ENCODE assay signal across 22 cellular contexts in genomic region chr3:150247456-150247855, GRCh38.
"Had no signal": no experiment of that assay in that cellular context is flagged by ENCODE, and none has a peak within 500 bp of the region (broad histone marks: within the 10 kb centered on the region; RNA-seq: fewer than 3 reads in every experiment).

No MANE protein-coding gene starts in this region.

- H3K4me3 Mint-ChIP-seq: activated CD8-positive, alpha-beta T cell treated with anti-CD3 and anti-CD28 coated beads, Interleukin-2, amount 10 ng/mL, durations not matched to agents 7 days and 5 days; activated naive CD8-positive, alpha-beta T cell treated with anti-CD3 and anti-CD28 coated beads, Interleukin-2, amount 50 U/mL, for 24 hours; activated T-helper 1 cell treated with anti-CD3 and anti-CD28 coated beads, Interleukin-12 subunit alpha, Interleukin-12 subunit beta, Interleukin-2, Interleukin-4 antibody, amounts not matched to agents 30 ng/mL and 10 ng/mL and 1 ng/mL, durations not matched to agents 14 hours and 24 hours and 36 hours; endodermal cell; neural crest cell; stimulated activated naive CD8-positive, alpha-beta T cell treated with anti-CD3 and anti-CD28 coated beads, Interleukin-15, Interleukin-2, amounts not matched to agents 100 ng/mL and 50 ng/mL, for 24 hours had no signal

- H3K9me3 ChIP-seq: heart right ventricle, prostate gland, right atrium auricular region, tibial artery had no signal

- DNase-seq: activated CD4-positive, alpha-beta T cell treated with anti-CD3 and anti-CD28 coated beads for 1 hour; activated CD4-positive, alpha-beta T cell treated with anti-CD3 and anti-CD28 coated beads, Interleukin-2, amount 50 U/mL, for 1 hour; activated CD8-positive, alpha-beta T cell treated with anti-CD3 and anti-CD28 coated beads, Interleukin-2, amount 10 ng/mL, durations not matched to agents 7 days and 5 days; activated gamma-delta T cell; activated naive CD4-positive, alpha-beta T cell treated with anti-CD3 and anti-CD28 coated beads, Interleukin-2, amount 50 U/mL, for 16 hours; activated naive CD8-positive, alpha-beta T cell treated with anti-CD3 and anti-CD28 coated beads, Interleukin-2, amount 50 U/mL, for 24 hours; cortex of kidney; endodermal cell; heart right ventricle; islet precursor cell; left cardiac atrium; stimulated activated CD4-positive, alpha-beta T cell treated with anti-CD3 and anti-CD28 coated beads, Interleukin-12 subunit alpha, Interleukin-12 subunit beta, amount 100 ng/mL, for 4 hours; substantia nigra; T-helper 9 cell; tibial artery had no signal

- H3K27ac ChIP-seq: cardiac muscle cell, epithelial cell of prostate, heart right ventricle, prostate gland, right atrium auricular region, tibial artery had no signal

- ATAC-seq: activated CD8-positive, alpha-beta T cell treated with anti-CD3 and anti-CD28 coated beads, Interleukin-2, amount 10 ng/mL, durations not matched to agents 7 days and 5 days; activated naive CD8-positive, alpha-beta T cell treated with anti-CD3 and anti-CD28 coated beads, Interleukin-2, amount 50 U/mL, for 24 hours; heart right ventricle; left cardiac atrium had no signal

- H3K27me3 ChIP-seq: cardiac muscle cell, heart right ventricle, right atrium auricular region, tibial artery had no signal

- H3K36me3 ChIP-seq: cardiac muscle cell, heart right ventricle, prostate gland, right atrium auricular region, tibial artery had no signal

- H3K4me1 ChIP-seq: prostate gland had no signal

- H3K9me3 Mint-ChIP-seq: activated naive CD8-positive, alpha-beta T cell treated with anti-CD3 and anti-CD28 coated beads, Interleukin-2, amount 50 U/mL, for 24 hours; activated T-helper 1 cell treated with anti-CD3 and anti-CD28 coated beads, Interleukin-12 subunit alpha, Interleukin-12 subunit beta, Interleukin-2, Interleukin-4 antibody, amounts not matched to agents 30 ng/mL and 10 ng/mL and 1 ng/mL, durations not matched to agents 14 hours and 24 hours and 36 hours; endodermal cell; stimulated activated naive CD8-positive, alpha-beta T cell treated with anti-CD3 and anti-CD28 coated beads, Interleukin-15, Interleukin-2, amounts not matched to agents 100 ng/mL and 50 ng/mL, for 24 hours had no signal

- H3K27ac Mint-ChIP-seq: activated CD8-positive, alpha-beta T cell treated with anti-CD3 and anti-CD28 coated beads, Interleukin-2, amount 10 ng/mL, durations not matched to agents 7 days and 5 days; activated naive CD8-positive, alpha-beta T cell treated with anti-CD3 and anti-CD28 coated beads, Interleukin-2, amount 50 U/mL, for 24 hours; activated T-helper 1 cell treated with anti-CD3 and anti-CD28 coated beads, Interleukin-12 subunit alpha, Interleukin-12 subunit beta, Interleukin-2, Interleukin-4 antibody, amounts not matched to agents 30 ng/mL and 10 ng/mL and 1 ng/mL, durations not matched to agents 14 hours and 24 hours and 36 hours; endodermal cell; stimulated activated naive CD8-positive, alpha-beta T cell treated with anti-CD3 and anti-CD28 coated beads, Interleukin-15, Interleukin-2, amounts not matched to agents 100 ng/mL and 50 ng/mL, for 24 hours had no signal

- H3K4me3 ChIP-seq: cardiac muscle cell, heart right ventricle, prostate gland, right atrium auricular region, tibial artery had no signal

- H3K4me1 Mint-ChIP-seq: activated naive CD8-positive, alpha-beta T cell treated with anti-CD3 and anti-CD28 coated beads, Interleukin-2, amount 50 U/mL, for 24 hours had no signal
